ENCODE assay signal across 1 cellular context in the genomic region with DNA sequence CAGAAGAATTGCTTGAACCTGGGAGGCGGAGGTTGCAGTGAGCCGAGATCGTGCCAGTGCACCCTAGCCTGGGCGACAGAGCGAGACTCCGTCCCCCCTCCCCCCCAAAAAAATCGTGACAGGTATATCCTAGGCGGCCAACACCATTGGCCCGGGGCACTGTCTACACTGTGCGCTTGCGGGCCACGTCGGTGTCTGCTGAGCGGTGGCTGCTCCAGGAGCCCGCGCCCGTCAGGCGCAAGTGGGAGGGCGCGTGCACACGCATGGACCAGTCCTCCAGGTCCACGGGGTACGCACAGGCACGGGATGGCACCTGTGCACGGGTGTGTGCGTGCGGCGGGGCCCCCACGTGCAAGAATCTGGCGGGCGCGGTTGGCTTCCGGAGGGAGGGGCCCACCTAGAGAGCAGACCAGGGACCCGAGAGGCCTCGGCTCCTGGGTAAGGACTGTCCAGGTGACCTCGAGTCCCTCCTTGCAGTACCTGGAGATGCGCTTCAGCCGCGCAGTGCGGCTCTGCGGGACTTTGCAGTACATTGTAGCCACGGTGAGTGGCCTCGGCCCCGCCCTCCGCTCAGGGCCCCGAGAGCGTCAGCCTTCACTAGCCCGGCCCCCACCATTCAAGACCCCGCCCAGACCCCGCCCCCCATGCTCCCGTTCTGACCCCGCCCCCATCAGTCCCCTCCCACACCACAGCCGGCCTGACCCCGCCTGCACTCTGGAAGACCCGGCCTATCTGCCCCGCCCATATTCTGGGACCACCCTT.
A peak's percentile ranks its signal among the peaks of the same experiment; 100 is the strongest.
TF ChIP-seq lines count a peak whose summit lies in the region.

No MANE protein-coding gene starts in this region.

TF ChIP-seq in endothelial cell of umbilical vein, 7 proteins besides CTCF, POLR2A, EP300 and RAD21:
- peak; percentile 62 for TF ChIP-seq EZH2 (IDR thresholded peaks at IDR 0.05; ENCODE audit: borderline replicate concordance, low read depth, low read length, severe bottlenecking)
- TF ChIP-seq JUN (IDR thresholded peaks at IDR 0.05; ENCODE audit: borderline replicate concordance, insufficient read depth, insufficient read length, low read depth), result no peak
- TF ChIP-seq, protein P1, sequence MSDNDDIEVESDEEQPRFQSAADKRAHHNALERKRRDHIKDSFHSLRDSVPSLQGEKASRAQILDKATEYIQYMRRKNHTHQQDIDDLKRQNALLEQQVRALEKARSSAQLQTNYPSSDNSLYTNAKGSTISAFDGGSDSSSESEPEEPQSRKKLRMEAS (IDR thresholded peaks at IDR 0.05; ENCODE audit: insufficient read depth, insufficient read length), result no peak
- no peak for TF ChIP-seq GATA2 (IDR thresholded peaks at IDR 0.05; ENCODE audit: insufficient read depth, insufficient read length, low read depth, low read length)
- TF ChIP-seq FOS (IDR thresholded peaks at IDR 0.05; ENCODE audit: borderline replicate concordance, insufficient read depth, low read length), result no peak
- TF ChIP-seq POLR2AphosphoS5 (IDR thresholded peaks at IDR 0.05; ENCODE audit: insufficient read depth, low read depth, low read length), result no peak
TF ChIP-seq in endothelial cell of umbilical vein: peak in this region for 1.
